In the genomic region with DNA sequence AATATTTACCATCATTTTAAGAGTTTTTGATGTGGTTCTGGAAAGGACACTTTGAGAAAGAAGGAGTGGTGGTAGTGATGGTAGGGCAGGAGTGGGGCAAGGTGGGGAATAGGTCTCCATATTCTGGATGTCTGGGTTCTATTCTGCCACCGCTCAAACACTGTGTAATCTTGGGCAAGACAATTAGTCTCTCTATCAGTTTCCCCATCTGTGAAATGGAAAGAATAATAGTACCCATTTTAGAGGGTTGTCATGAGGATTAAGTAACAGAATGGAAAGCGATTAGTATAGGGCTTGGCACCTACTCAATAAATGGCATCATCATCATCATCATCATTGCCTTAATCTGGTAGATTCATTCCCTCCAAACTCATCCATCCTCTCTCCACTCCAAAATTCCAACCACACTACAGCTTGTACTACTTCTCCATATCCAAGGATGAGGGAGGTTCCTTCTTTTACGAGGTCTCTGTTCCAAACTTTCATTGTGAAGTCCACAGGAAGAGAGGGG, we compare ENCODE assay signal across 9 cellular contexts. TPM values are rescaled to one million over a fixed set of nuclear protein-coding genes. Genes with fewer than 3 reads are reported as not detected.
DNase-seq lines count a peak whose midpoint lies in the region; ATAC-seq and TF ChIP-seq lines count a peak whose summit lies in the region.
"Had no signal": no experiment of that assay in that cellular context is flagged by ENCODE, and none has a peak within 500 bp of the region (broad histone marks: within the 10 kb centered on the region; RNA-seq: fewer than 3 reads in every experiment).

No MANE protein-coding gene starts in this region.

- peak overlapping the region in 1 of 2 donors; percentile 47 for H3K4me3 ChIP-seq in CD4-positive, alpha-beta memory T cell (ENCODE audit: low read length in 2 of 2)
- no peak overlapping the region for H3K4me3 ChIP-seq in KMS-11 (IDR thresholded peaks at IDR 0.05; ENCODE audit: insufficient read depth, low read depth, low read length)
- H3K4me3 ChIP-seq in neutrophil (ENCODE audit: low read depth in 1 of 2, low read length in 1 of 2) = peak overlapping the region in 1 of 2 experiments; percentile 79

- H4K20me1 ChIP-seq in KMS-11 (ENCODE audit: insufficient read depth) = no peaks in the 10 kb centered on the region

- H2AFZ ChIP-seq in KMS-11 (ENCODE audit: low read depth) = peak overlapping the region; percentile 95; the same call in 1 of the 2 replicates

- no peaks in the 10 kb centered on the region for H3K27me3 ChIP-seq in CD4-positive, alpha-beta memory T cell (ENCODE audit: insufficient read depth, low read length)
- no peaks in the 10 kb centered on the region for H3K27me3 ChIP-seq in KMS-11 (ENCODE audit: insufficient read depth, low read depth)
- H3K27me3 ChIP-seq in neutrophil = peaks cover 26% of the 10 kb centered on the region

- H3K27ac Mint-ChIP-seq in CD4-positive, alpha-beta memory T cell = peak overlapping the region; percentile 75 to 93 (median 85)
- peak overlapping the region; percentile 24 for H3K27ac Mint-ChIP-seq in chondrocyte (ENCODE audit: unreplicated experiment)

- no peak for ATAC-seq in HG02970 (IDR thresholded peaks at IDR 0.05; ENCODE audit: low FRiP score, unreplicated experiment)
- ATAC-seq in HG03571 (IDR thresholded peaks at IDR 0.05; ENCODE audit: unreplicated experiment) = no peak

- no peaks in the 10 kb centered on the region for H3K79me2 ChIP-seq in KMS-11 (ENCODE audit: insufficient read depth, low read depth)

- TF ChIP-seq CTCF in KMS-11 (conservative IDR thresholded peaks at IDR 0.05; ENCODE audit: low read depth, low read length) (no peak), chondrocyte (IDR thresholded peaks at IDR 0.05) (no peak), neutrophil (IDR thresholded peaks at IDR 0.05) (no peak)

- H3K4me1 ChIP-seq in CD4-positive, alpha-beta memory T cell (ENCODE audit: insufficient read depth, low read length) = peaks cover 54% of the 10 kb centered on the region
- H3K4me1 ChIP-seq in KMS-11 (ENCODE audit: low read depth, poor library complexity, severe bottlenecking) = peaks cover 34% of the 10 kb centered on the region
- peaks cover 43 to 49% of the 10 kb centered on the region in 2 experiments for H3K4me1 ChIP-seq in neutrophil (ENCODE audit: control insufficient read depth in 1 of 2, insufficient read depth in 1 of 2, low read depth in 1 of 2, low read length in 1 of 2)

- no peak for DNase-seq in CD4-positive, alpha-beta memory T cell
- DNase-seq in chondrocyte (ENCODE audit: low spot score) = no peak
- DNase-seq in NCI-H446 (lab: John Stamatoyannopoulos, UW) = no peak
- DNase-seq in T1000 (lab: John Stamatoyannopoulos, UW) = no peak

- H3K9ac ChIP-seq in KMS-11 = no peak overlapping the region

- H3K4me2 ChIP-seq in KMS-11 = peak overlapping the region; percentile 96

- no peaks in the 10 kb centered on the region for H3K36me3 Mint-ChIP-seq in CD4-positive, alpha-beta memory T cell
- peaks cover 4% of the 10 kb centered on the region for H3K36me3 Mint-ChIP-seq in chondrocyte (ENCODE audit: low read depth)

- no peaks in the 10 kb centered on the region for H3K9me3 ChIP-seq in CD4-positive, alpha-beta memory T cell (ENCODE audit: control insufficient read depth in 1 of 2, low read length in 2 of 2)
- H3K9me3 ChIP-seq in neutrophil = no peaks in the 10 kb centered on the region
- H3K9me3 ChIP-seq: HAP-1 had no signal

- peaks cover 40 to 79% (median 64%) of the 10 kb centered on the region in 4 donors for H3K4me1 Mint-ChIP-seq in CD4-positive, alpha-beta memory T cell
- H3K4me1 Mint-ChIP-seq in chondrocyte (ENCODE audit: low read depth) = peaks cover 42% of the 10 kb centered on the region

- H3K27me3 Mint-ChIP-seq in CD4-positive, alpha-beta memory T cell = no peaks in the 10 kb centered on the region
- H3K27me3 Mint-ChIP-seq in chondrocyte (ENCODE audit: low read depth) = no peaks in the 10 kb centered on the region

- intact Hi-C loops in CD4-positive, alpha-beta memory T cell (cut with micrococcal nuclease) = loop anchor here (1.0 to 10.0 kb wide), 5 partner anchors 87 to 335 kb away; partner anchors contain the start of genes EDEM2, PIGU and TRPC4AP

- POLR2A ChIA-PET in CD4-positive, alpha-beta memory T cell (lab: Charles Lee; ENCODE audit: partially characterized antibody) = interaction anchor here (1.3 to 4.0 kb wide), 3 partner anchors 45 to 219 kb away, joined by 3 to 34 read pairs (median 5); partner anchors contain the start of genes GSS, MYH7B and TRPC4AP

- H3K27ac ChIP-seq in CD4-positive, alpha-beta memory T cell (ENCODE audit: low read depth, low read length) = no peak overlapping the region
- no peak overlapping the region for H3K27ac ChIP-seq in KMS-11
- peak overlapping the region; percentile 93 for H3K27ac ChIP-seq in neutrophil

- no peaks in the 10 kb centered on the region for H3K36me3 ChIP-seq in CD4-positive, alpha-beta memory T cell (ENCODE audit: insufficient read depth, low read length)
- H3K36me3 ChIP-seq in KMS-11 (ENCODE audit: insufficient read depth) = no peaks in the 10 kb centered on the region
- H3K36me3 ChIP-seq in neutrophil = no peaks in the 10 kb centered on the region
- H3K36me3 ChIP-seq: HAP-1 had no signal

- CTCF ChIA-PET in CD4-positive, alpha-beta memory T cell (lab: Charles Lee; ENCODE audit: partially characterized antibody) = interaction anchor here (0.8 to 7.2 kb wide), 15 partner anchors 9 to 222 kb away, joined by 3 to 100 read pairs (median 4); partner anchors contain the start of genes GSS, MYH7B and NCOA6

- H3K9me3 Mint-ChIP-seq in CD4-positive, alpha-beta memory T cell = no peaks in the 10 kb centered on the region
- no peaks in the 10 kb centered on the region for H3K9me3 Mint-ChIP-seq in chondrocyte (ENCODE audit: low read depth)

- H3K4me3 Mint-ChIP-seq in CD4-positive, alpha-beta memory T cell = peak overlapping the region; percentile 84 to 93 (median 90)
- H3K4me3 Mint-ChIP-seq in chondrocyte (ENCODE audit: unreplicated experiment) = peak overlapping the region; percentile 92

RNA-seq across cellular contexts. Expression of gene GGT7, which starts 1.0 kb away (rescaled TPM):
- 10 to 100 TPM; 35.3 to 37.2 TPM for total RNA-seq in CD4-positive, alpha-beta memory T cell
- polyA plus RNA-seq in CD4-positive, alpha-beta memory T cell = 1 to 10 TPM; 2.0 to 5.7 TPM
- 10.4 to 23.9 TPM (median 23.7 TPM) in 3 replicates for total RNA-seq in chondrocyte

RNA-seq across cellular contexts. Expression of gene ACSS2, which starts 2.8 kb away (rescaled TPM):
- 10 to 100 TPM; 19.8 to 24.3 TPM for total RNA-seq in CD4-positive, alpha-beta memory T cell
- 10 to 100 TPM; 11.4 to 14.1 TPM for polyA plus RNA-seq in CD4-positive, alpha-beta memory T cell
- 20.5 to 34.8 TPM (median 31.8 TPM) in 3 replicates for total RNA-seq in chondrocyte

RNA-seq across cellular contexts. Expression of gene NCOA6, which starts 48.2 kb away (rescaled TPM):
- 10 to 100 TPM; 29.5 to 29.9 TPM for total RNA-seq in CD4-positive, alpha-beta memory T cell
- polyA plus RNA-seq in CD4-positive, alpha-beta memory T cell = 10 to 100 TPM in 1 of 2 donors, under 1 TPM in 1; 0.60 to 12.9 TPM
- 21.5 to 43.3 TPM (median 42.3 TPM) in 3 replicates for total RNA-seq in chondrocyte
